7 cellular contexts compared by ENCODE assay signal in genomic region chr19:41990028-41990427, GRCh38.
"Had no signal": no experiment of that assay in that cellular context is flagged by ENCODE, and none has a peak within 500 bp of the region (broad histone marks: within the 10 kb centered on the region; RNA-seq: fewer than 3 reads in every experiment).

No MANE protein-coding gene starts in this region.

- H3K4me3 Mint-ChIP-seq: IgD-negative memory B cell had no signal

- ATAC-seq: HepG2, K562 had no signal

- H3K36me3 Mint-ChIP-seq: IgD-negative memory B cell had no signal

- H3K9me3 Mint-ChIP-seq: IgD-negative memory B cell had no signal

- H3K4me3 ChIP-seq: K562 had no signal

- DNase-seq: IMR-90, KBM-7, KG1 had no signal

- H3K27ac Mint-ChIP-seq: IgD-negative memory B cell had no signal

- H3K27ac ChIP-seq: HL-60 had no signal
